Comparison of ENCODE assay signal across 11 cellular contexts in genomic region chr20:32052792-32053362, GRCh38. TPM values are rescaled to one million over a fixed set of nuclear protein-coding genes. Genes with fewer than 3 reads are reported as not detected.
DNase-seq lines count a peak whose midpoint lies in the region; ATAC-seq and TF ChIP-seq lines count a peak whose summit lies in the region.
"Had no signal": no experiment of that assay in that cellular context is flagged by ENCODE, and none has a peak within 500 bp of the region (broad histone marks: within the 10 kb centered on the region; RNA-seq: fewer than 3 reads in every experiment).

No MANE protein-coding gene starts in this region.

- H3K9me3 ChIP-seq in CD4-positive, alpha-beta memory T cell (ENCODE audit: control insufficient read depth in 1 of 2, low read length in 2 of 2), result no peaks in the 10 kb centered on the region
- H3K9me3 ChIP-seq in HUES64 (ENCODE audit: insufficient read depth, low read depth, low read length), result no peaks in the 10 kb centered on the region
- no peaks in the 10 kb centered on the region for H3K9me3 ChIP-seq in endodermal cell (ENCODE audit: control insufficient read depth, low read length)

- TF ChIP-seq CTCF in endodermal cell (conservative IDR thresholded peaks at IDR 0.05), result no peak

- no peaks in the 10 kb centered on the region for H3K36me3 Mint-ChIP-seq in CD4-positive, alpha-beta memory T cell
- H3K36me3 Mint-ChIP-seq in endodermal cell (ENCODE audit: low read depth) (no peaks in the 10 kb centered on the region), naive B cell (no peaks in the 10 kb centered on the region)

- no peak for DNase-seq in CD4-positive, alpha-beta memory T cell
- DNase-seq in endodermal cell (peak; percentile 73), naive B cell (peak; percentile 78), activated gamma-delta T cell treated with Interleukin-2 at 50 U/mL for 16 hours (no peak)
- DNase-seq: DND-41, NCI-H1436 treated with DMSO at 0.1 percent for 48 hours had no signal

- H3K4me1 ChIP-seq in CD4-positive, alpha-beta memory T cell (ENCODE audit: insufficient read depth, low read length), result peaks cover 20% of the 10 kb centered on the region
- H3K4me1 ChIP-seq in HUES64 (ENCODE audit: insufficient read depth, low read length) (no peaks in the 10 kb centered on the region; the same call in 1 of the 2 replicates), endodermal cell (ENCODE audit: control insufficient read depth, insufficient read depth, low read length) (no peaks in the 10 kb centered on the region)

- no peak overlapping the region for H3K27ac ChIP-seq in CD4-positive, alpha-beta memory T cell (ENCODE audit: low read depth, low read length)
- H3K27ac ChIP-seq in HUES64 (ENCODE audit: low read depth, low read length) (no peak overlapping the region), endodermal cell (ENCODE audit: low read depth, low read length) (no peak overlapping the region)

- POLR2A ChIA-PET in CD4-positive, alpha-beta memory T cell (lab: Charles Lee; ENCODE audit: partially characterized antibody), result no interaction called here

- peaks cover 40 to 57% of the 10 kb centered on the region in 2 donors for H3K27me3 Mint-ChIP-seq in CD4-positive, alpha-beta memory T cell
- H3K27me3 Mint-ChIP-seq in endodermal cell (ENCODE audit: insufficient read depth) (peaks cover 89% of the 10 kb centered on the region), naive B cell (no peaks in the 10 kb centered on the region)

- no peak overlapping the region for H3K4me3 ChIP-seq in CD4-positive, alpha-beta memory T cell (ENCODE audit: low read length in 2 of 2)
- peak overlapping the region; percentile 60 for H3K4me3 ChIP-seq in HUES64 (ENCODE audit: low read length)
- no peak overlapping the region for H3K4me3 ChIP-seq in endodermal cell (ENCODE audit: low read length)

- H3K9ac ChIP-seq in HUES64 (ENCODE audit: low read depth, low read length) (no peak overlapping the region), endodermal cell (ENCODE audit: extremely low read depth, low read length, poor library complexity, severe bottlenecking) (no peak overlapping the region)

- peak overlapping the region; percentile 24 to 72 (median 46) for H3K4me3 Mint-ChIP-seq in CD4-positive, alpha-beta memory T cell
- peak overlapping the region; percentile 48 for H3K4me3 Mint-ChIP-seq in endodermal cell
- peak overlapping the region; percentile 83 to 96 (median 91) for H3K4me3 Mint-ChIP-seq in naive B cell

- H3K27ac Mint-ChIP-seq in CD4-positive, alpha-beta memory T cell, result no peak overlapping the region
- H3K27ac Mint-ChIP-seq in endodermal cell (no peak overlapping the region), naive B cell (peak overlapping the region; percentile 76 to 95 (median 88))

- H3K9me3 Mint-ChIP-seq in CD4-positive, alpha-beta memory T cell, result peaks cover 0 to 3% (median 0%) of the 10 kb centered on the region in 8 donors
- H3K9me3 Mint-ChIP-seq in endodermal cell (no peaks in the 10 kb centered on the region), naive B cell (no peaks in the 10 kb centered on the region)
- H3K9me3 Mint-ChIP-seq: neural crest cell had no signal

- ATAC-seq in naive B cell (ENCODE audit: low read depth in 2 of 2) (peak; percentile 72 to 80), HG03196 (IDR thresholded peaks at IDR 0.05; ENCODE audit: unreplicated experiment) (no peak), HG02642 (IDR thresholded peaks at IDR 0.05; ENCODE audit: poor library complexity, unreplicated experiment) (no peak), GM19463 (IDR thresholded peaks at IDR 0.05; ENCODE audit: unreplicated experiment) (no peak)

- H3K4me1 Mint-ChIP-seq in CD4-positive, alpha-beta memory T cell, result peaks cover 13 to 22% (median 18%) of the 10 kb centered on the region in 4 donors
- H3K4me1 Mint-ChIP-seq in endodermal cell (peaks cover 10% of the 10 kb centered on the region), naive B cell (peaks cover 21 to 45% (median 44%) of the 10 kb centered on the region in 3 donors)

- intact Hi-C loops in CD4-positive, alpha-beta memory T cell (cut with micrococcal nuclease), result no loop called here

- no peaks in the 10 kb centered on the region for H3K36me3 ChIP-seq in CD4-positive, alpha-beta memory T cell (ENCODE audit: insufficient read depth, low read length)
- H3K36me3 ChIP-seq in HUES64 (ENCODE audit: insufficient read depth, low read length) (no peaks in the 10 kb centered on the region), endodermal cell (ENCODE audit: control insufficient read depth, insufficient read depth, low read length) (no peaks in the 10 kb centered on the region)

- WGBS in HUES64, result 21% methylated on average over 19 of the region's 22 CpGs
- WGBS in endodermal cell (ENCODE audit: insufficient coverage in 1 of 2, insufficient read length in 1 of 2), 2 experiments, result 31 to 51% methylated on average over 9 to 21 of the region's 22 CpGs

- H3K27me3 ChIP-seq in CD4-positive, alpha-beta memory T cell (ENCODE audit: insufficient read depth, low read length), result peaks cover 21% of the 10 kb centered on the region
- H3K27me3 ChIP-seq in HUES64 (ENCODE audit: insufficient read depth, low read length) (peaks cover 49% of the 10 kb centered on the region), endodermal cell (ENCODE audit: control insufficient read depth, insufficient read depth, low read length, poor library complexity, severe bottlenecking) (peaks cover 65% of the 10 kb centered on the region)

- CTCF ChIA-PET in CD4-positive, alpha-beta memory T cell (lab: Charles Lee; ENCODE audit: partially characterized antibody), result no interaction called here

RNA-seq across cellular contexts. Expression of gene HCK, which starts 0.8 kb away (rescaled TPM):
- 1 to 10 TPM; 1.0 to 1.3 TPM for total RNA-seq in CD4-positive, alpha-beta memory T cell
- polyA plus RNA-seq in CD4-positive, alpha-beta memory T cell, result under 1 TPM; 0.09 to 0.48 TPM
- 0.20 TPM for polyA plus RNA-seq in HUES64 (2013, experiment 1 of 2)
- 0.44 TPM for polyA plus RNA-seq in HUES64 (2013, experiment 2 of 2)
- total RNA-seq in endodermal cell, result under 1 TPM; 0.24 to 0.40 TPM
- 0.18 TPM for polyA plus RNA-seq in endodermal cell (2013, experiment 1 of 2)
- 0.12 TPM for polyA plus RNA-seq in endodermal cell (2013, experiment 2 of 2)
- 10 to 100 TPM; 26.7 to 71.4 (median 56.5) TPM for polyA plus RNA-seq in naive B cell (ENCODE audit: low read depth in 6 of 6)
- total RNA-seq: neural crest cell had no signal

RNA-seq across cellular contexts. Expression of gene CCM2L, which starts 42.6 kb away (rescaled TPM):
- not detected for total RNA-seq in CD4-positive, alpha-beta memory T cell
- not detected for polyA plus RNA-seq in CD4-positive, alpha-beta memory T cell
- 3.4 TPM for polyA plus RNA-seq in HUES64 (2013, experiment 1 of 2)
- 4.8 TPM for polyA plus RNA-seq in HUES64 (2013, experiment 2 of 2)
- total RNA-seq in endodermal cell, result 1 to 10 TPM; 5.2 to 7.8 TPM
- 2.2 TPM for polyA plus RNA-seq in endodermal cell (2013, experiment 1 of 2)
- 2.2 TPM for polyA plus RNA-seq in endodermal cell (2013, experiment 2 of 2)
- polyA plus RNA-seq in naive B cell (ENCODE audit: low read depth in 6 of 6), result not detected

RNA-seq across cellular contexts. Expression of gene TM9SF4, which starts 56.6 kb away (rescaled TPM):
- total RNA-seq in CD4-positive, alpha-beta memory T cell, result 10 to 100 TPM; 36.4 to 40.7 TPM
- polyA plus RNA-seq in CD4-positive, alpha-beta memory T cell, result 10 to 100 TPM; 33.4 to 37.0 TPM
- polyA plus RNA-seq in HUES64 (2013, experiment 1 of 2), result 22.7 TPM
- 29.4 TPM for polyA plus RNA-seq in HUES64 (2013, experiment 2 of 2)
- total RNA-seq in endodermal cell, result 10 to 100 TPM; 77.2 to 84.8 TPM
- 46.0 TPM for polyA plus RNA-seq in endodermal cell (2013, experiment 1 of 2)
- 44.3 TPM for polyA plus RNA-seq in endodermal cell (2013, experiment 2 of 2)
- 10 to 100 TPM; 28.4 to 44.0 (median 31.6) TPM for polyA plus RNA-seq in naive B cell (ENCODE audit: low read depth in 6 of 6)

Comparison
In these comparisons a context has a peak if more than half of its experiments do, and no peak if none do; other contexts are left out.
1. DNase-seq: peak in endodermal cell (single experiment) and naive B cell (single experiment); none in CD4-positive, alpha-beta memory T cell (0 of 5) and activated gamma-delta T cell treated with Interleukin-2 at 50 U/mL for 16 hours (single experiment).
2. H3K27ac Mint-ChIP-seq: peak in naive B cell (6 of 6); none in CD4-positive, alpha-beta memory T cell (0 of 7) and endodermal cell (single experiment).
3. ATAC-seq: peak in naive B cell (2 of 2); none in HG03196 (single experiment), HG02642 (single experiment) and GM19463 (single experiment).
4. RNA of gene CCM2L, which starts 42.6 kb away (total RNA-seq): 5.2 to 7.8 TPM in endodermal cell; not detected in CD4-positive, alpha-beta memory T cell; every median in the first group is over 4 times any median in the second.
5. Peak in every context shown above with its lines, with median percentiles within 50 percentile points of each other: H3K4me3 Mint-ChIP-seq.